ENCODE assay signal across 1 cellular context in the genomic region with DNA sequence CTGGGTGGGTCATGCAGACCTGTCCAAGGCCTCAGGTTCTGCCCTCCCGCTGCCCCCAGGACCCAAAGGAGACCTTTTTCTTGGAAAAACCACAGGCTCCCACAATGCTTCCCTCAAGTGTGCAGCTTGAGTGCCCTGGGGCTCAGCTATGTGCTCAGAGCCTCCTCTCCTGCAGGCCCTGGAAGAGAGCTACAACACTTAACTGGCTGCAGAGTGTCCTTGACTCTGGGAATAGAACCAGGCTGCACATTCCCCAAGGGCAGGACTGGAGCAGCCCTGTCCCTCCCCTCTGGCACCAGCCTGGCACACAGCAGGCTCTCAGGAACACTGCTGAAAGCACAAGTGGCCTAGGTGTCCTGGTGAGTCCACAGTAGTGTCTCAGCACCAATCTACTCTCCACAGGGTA.
TF ChIP-seq lines count a peak whose summit lies in the region.

No MANE protein-coding gene starts in this region.

TF ChIP-seq in K562, 482 proteins besides CTCF, POLR2A, EP300 and RAD21 (continued from another document and continues in another):
- no peak for TF ChIP-seq TCF7 (IDR thresholded peaks at IDR 0.05; ENCODE audit: borderline replicate concordance)
- TF ChIP-seq, protein P1, sequence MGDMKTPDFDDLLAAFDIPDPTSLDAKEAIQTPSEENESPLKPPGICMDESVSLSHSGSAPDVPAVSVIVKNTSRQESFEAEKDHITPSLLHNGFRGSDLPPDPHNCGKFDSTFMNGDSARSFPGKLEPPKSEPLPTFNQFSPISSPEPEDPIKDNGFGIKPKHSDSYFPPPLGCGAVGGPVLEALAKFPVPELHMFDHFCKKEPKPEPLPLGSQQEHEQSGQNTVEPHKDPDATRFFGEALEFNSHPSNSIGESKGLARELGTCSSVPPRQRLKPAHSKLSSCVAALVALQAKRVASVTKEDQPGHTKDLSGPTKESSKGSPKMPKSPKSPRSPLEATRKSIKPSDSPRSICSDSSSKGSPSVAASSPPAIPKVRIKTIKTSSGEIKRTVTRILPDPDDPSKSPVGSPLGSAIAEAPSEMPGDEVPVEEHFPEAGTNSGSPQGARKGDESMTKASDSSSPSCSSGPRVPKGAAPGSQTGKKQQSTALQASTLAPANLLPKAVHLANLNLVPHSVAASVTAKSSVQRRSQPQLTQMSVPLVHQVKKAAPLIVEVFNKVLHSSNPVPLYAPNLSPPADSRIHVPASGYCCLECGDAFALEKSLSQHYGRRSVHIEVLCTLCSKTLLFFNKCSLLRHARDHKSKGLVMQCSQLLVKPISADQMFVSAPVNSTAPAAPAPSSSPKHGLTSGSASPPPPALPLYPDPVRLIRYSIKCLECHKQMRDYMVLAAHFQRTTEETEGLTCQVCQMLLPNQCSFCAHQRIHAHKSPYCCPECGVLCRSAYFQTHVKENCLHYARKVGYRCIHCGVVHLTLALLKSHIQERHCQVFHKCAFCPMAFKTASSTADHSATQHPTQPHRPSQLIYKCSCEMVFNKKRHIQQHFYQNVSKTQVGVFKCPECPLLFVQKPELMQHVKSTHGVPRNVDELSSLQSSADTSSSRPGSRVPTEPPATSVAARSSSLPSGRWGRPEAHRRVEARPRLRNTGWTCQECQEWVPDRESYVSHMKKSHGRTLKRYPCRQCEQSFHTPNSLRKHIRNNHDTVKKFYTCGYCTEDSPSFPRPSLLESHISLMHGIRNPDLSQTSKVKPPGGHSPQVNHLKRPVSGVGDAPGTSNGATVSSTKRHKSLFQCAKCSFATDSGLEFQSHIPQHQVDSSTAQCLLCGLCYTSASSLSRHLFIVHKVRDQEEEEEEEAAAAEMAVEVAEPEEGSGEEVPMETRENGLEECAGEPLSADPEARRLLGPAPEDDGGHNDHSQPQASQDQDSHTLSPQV (IDR thresholded peaks at IDR 0.05) = 0 out of 2 replicates have a peak, but pooled peaks have one; percentile 1
- TF ChIP-seq, protein P2, sequence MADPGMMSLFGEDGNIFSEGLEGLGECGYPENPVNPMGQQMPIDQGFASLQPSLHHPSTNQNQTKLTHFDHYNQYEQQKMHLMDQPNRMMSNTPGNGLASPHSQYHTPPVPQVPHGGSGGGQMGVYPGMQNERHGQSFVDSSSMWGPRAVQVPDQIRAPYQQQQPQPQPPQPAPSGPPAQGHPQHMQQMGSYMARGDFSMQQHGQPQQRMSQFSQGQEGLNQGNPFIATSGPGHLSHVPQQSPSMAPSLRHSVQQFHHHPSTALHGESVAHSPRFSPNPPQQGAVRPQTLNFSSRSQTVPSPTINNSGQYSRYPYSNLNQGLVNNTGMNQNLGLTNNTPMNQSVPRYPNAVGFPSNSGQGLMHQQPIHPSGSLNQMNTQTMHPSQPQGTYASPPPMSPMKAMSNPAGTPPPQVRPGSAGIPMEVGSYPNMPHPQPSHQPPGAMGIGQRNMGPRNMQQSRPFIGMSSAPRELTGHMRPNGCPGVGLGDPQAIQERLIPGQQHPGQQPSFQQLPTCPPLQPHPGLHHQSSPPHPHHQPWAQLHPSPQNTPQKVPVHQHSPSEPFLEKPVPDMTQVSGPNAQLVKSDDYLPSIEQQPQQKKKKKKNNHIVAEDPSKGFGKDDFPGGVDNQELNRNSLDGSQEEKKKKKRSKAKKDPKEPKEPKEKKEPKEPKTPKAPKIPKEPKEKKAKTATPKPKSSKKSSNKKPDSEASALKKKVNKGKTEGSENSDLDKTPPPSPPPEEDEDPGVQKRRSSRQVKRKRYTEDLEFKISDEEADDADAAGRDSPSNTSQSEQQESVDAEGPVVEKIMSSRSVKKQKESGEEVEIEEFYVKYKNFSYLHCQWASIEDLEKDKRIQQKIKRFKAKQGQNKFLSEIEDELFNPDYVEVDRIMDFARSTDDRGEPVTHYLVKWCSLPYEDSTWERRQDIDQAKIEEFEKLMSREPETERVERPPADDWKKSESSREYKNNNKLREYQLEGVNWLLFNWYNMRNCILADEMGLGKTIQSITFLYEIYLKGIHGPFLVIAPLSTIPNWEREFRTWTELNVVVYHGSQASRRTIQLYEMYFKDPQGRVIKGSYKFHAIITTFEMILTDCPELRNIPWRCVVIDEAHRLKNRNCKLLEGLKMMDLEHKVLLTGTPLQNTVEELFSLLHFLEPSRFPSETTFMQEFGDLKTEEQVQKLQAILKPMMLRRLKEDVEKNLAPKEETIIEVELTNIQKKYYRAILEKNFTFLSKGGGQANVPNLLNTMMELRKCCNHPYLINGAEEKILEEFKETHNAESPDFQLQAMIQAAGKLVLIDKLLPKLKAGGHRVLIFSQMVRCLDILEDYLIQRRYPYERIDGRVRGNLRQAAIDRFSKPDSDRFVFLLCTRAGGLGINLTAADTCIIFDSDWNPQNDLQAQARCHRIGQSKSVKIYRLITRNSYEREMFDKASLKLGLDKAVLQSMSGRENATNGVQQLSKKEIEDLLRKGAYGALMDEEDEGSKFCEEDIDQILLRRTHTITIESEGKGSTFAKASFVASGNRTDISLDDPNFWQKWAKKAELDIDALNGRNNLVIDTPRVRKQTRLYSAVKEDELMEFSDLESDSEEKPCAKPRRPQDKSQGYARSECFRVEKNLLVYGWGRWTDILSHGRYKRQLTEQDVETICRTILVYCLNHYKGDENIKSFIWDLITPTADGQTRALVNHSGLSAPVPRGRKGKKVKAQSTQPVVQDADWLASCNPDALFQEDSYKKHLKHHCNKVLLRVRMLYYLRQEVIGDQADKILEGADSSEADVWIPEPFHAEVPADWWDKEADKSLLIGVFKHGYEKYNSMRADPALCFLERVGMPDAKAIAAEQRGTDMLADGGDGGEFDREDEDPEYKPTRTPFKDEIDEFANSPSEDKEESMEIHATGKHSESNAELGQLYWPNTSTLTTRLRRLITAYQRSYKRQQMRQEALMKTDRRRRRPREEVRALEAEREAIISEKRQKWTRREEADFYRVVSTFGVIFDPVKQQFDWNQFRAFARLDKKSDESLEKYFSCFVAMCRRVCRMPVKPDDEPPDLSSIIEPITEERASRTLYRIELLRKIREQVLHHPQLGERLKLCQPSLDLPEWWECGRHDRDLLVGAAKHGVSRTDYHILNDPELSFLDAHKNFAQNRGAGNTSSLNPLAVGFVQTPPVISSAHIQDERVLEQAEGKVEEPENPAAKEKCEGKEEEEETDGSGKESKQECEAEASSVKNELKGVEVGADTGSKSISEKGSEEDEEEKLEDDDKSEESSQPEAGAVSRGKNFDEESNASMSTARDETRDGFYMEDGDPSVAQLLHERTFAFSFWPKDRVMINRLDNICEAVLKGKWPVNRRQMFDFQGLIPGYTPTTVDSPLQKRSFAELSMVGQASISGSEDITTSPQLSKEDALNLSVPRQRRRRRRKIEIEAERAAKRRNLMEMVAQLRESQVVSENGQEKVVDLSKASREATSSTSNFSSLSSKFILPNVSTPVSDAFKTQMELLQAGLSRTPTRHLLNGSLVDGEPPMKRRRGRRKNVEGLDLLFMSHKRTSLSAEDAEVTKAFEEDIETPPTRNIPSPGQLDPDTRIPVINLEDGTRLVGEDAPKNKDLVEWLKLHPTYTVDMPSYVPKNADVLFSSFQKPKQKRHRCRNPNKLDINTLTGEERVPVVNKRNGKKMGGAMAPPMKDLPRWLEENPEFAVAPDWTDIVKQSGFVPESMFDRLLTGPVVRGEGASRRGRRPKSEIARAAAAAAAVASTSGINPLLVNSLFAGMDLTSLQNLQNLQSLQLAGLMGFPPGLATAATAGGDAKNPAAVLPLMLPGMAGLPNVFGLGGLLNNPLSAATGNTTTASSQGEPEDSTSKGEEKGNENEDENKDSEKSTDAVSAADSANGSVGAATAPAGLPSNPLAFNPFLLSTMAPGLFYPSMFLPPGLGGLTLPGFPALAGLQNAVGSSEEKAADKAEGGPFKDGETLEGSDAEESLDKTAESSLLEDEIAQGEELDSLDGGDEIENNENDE (IDR thresholded peaks at IDR 0.05; ENCODE audit: low read depth, low read length) = no peak
- TF ChIP-seq ZFX (CRISPR knock-in tag; IDR thresholded peaks at IDR 0.05) = peak; percentile 35; the same call in 1 of the 2 replicates
- TF ChIP-seq NRF1 (conservative IDR thresholded peaks at IDR 0.05 in 1 of 2, IDR thresholded peaks at IDR 0.05 in 1 of 2) = no peak
- TF ChIP-seq, protein P3, sequence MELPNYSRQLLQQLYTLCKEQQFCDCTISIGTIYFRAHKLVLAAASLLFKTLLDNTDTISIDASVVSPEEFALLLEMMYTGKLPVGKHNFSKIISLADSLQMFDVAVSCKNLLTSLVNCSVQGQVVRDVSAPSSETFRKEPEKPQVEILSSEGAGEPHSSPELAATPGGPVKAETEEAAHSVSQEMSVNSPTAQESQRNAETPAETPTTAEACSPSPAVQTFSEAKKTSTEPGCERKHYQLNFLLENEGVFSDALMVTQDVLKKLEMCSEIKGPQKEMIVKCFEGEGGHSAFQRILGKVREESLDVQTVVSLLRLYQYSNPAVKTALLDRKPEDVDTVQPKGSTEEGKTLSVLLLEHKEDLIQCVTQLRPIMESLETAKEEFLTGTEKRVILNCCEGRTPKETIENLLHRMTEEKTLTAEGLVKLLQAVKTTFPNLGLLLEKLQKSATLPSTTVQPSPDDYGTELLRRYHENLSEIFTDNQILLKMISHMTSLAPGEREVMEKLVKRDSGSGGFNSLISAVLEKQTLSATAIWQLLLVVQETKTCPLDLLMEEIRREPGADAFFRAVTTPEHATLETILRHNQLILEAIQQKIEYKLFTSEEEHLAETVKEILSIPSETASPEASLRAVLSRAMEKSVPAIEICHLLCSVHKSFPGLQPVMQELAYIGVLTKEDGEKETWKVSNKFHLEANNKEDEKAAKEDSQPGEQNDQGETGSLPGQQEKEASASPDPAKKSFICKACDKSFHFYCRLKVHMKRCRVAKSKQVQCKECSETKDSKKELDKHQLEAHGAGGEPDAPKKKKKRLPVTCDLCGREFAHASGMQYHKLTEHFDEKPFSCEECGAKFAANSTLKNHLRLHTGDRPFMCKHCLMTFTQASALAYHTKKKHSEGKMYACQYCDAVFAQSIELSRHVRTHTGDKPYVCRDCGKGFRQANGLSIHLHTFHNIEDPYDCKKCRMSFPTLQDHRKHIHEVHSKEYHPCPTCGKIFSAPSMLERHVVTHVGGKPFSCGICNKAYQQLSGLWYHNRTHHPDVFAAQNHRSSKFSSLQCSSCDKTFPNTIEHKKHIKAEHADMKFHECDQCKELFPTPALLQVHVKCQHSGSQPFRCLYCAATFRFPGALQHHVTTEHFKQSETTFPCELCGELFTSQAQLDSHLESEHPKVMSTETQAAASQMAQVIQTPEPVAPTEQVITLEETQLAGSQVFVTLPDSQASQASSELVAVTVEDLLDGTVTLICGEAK (IDR thresholded peaks at IDR 0.05) = no peak
- TF ChIP-seq, protein P3 (CRISPR knock-in tag; IDR thresholded peaks at IDR 0.05) = no peak
- TF ChIP-seq, protein P4, sequence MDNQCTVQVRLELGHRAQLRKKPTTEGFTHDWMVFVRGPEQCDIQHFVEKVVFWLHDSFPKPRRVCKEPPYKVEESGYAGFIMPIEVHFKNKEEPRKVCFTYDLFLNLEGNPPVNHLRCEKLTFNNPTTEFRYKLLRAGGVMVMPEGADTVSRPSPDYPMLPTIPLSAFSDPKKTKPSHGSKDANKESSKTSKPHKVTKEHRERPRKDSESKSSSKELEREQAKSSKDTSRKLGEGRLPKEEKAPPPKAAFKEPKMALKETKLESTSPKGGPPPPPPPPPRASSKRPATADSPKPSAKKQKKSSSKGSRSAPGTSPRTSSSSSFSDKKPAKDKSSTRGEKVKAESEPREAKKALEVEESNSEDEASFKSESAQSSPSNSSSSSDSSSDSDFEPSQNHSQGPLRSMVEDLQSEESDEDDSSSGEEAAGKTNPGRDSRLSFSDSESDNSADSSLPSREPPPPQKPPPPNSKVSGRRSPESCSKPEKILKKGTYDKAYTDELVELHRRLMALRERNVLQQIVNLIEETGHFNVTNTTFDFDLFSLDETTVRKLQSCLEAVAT (IDR thresholded peaks at IDR 0.05) = peak in 1 of 2 experiments; percentile 64; a peak in 1 of 4 replicates
- TF ChIP-seq, protein P5, sequence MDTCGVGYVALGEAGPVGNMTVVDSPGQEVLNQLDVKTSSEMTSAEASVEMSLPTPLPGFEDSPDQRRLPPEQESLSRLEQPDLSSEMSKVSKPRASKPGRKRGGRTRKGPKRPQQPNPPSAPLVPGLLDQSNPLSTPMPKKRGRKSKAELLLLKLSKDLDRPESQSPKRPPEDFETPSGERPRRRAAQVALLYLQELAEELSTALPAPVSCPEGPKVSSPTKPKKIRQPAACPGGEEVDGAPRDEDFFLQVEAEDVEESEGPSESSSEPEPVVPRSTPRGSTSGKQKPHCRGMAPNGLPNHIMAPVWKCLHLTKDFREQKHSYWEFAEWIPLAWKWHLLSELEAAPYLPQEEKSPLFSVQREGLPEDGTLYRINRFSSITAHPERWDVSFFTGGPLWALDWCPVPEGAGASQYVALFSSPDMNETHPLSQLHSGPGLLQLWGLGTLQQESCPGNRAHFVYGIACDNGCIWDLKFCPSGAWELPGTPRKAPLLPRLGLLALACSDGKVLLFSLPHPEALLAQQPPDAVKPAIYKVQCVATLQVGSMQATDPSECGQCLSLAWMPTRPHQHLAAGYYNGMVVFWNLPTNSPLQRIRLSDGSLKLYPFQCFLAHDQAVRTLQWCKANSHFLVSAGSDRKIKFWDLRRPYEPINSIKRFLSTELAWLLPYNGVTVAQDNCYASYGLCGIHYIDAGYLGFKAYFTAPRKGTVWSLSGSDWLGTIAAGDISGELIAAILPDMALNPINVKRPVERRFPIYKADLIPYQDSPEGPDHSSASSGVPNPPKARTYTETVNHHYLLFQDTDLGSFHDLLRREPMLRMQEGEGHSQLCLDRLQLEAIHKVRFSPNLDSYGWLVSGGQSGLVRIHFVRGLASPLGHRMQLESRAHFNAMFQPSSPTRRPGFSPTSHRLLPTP (IDR thresholded peaks at IDR 0.05; ENCODE audit: borderline replicate concordance, extremely low read depth, insufficient read length) = no peak
- TF ChIP-seq GATA2 (CRISPR knock-in tag; IDR thresholded peaks at IDR 0.05) = no peak
- no peak for TF ChIP-seq FOXJ2 (tag; IDR thresholded peaks at IDR 0.05)
